In the genomic region with DNA sequence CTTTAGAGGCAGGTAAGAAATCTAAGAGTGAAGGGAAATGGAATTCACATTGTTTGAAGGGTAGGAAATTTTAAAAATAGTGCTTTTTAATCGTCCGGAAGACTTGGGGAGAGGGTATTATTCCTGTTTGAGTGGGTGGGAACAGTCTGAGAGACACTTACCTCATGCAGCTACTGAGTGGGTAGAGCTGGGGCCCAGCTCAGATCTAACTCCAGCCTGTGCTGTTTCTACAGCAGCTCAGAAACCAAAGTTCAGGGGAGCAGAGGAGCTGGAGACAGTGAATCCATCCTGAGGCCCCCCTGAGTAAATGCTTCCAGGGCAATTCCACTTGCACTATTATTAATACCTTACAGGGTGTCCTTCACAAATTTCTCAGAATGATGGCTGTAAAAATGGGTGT, we compare ENCODE assay signal across 26 cellular contexts.
"Had no signal": no experiment of that assay in that cellular context is flagged by ENCODE, and none has a peak within 500 bp of the region (broad histone marks: within the 10 kb centered on the region; RNA-seq: fewer than 3 reads in every experiment).

No MANE protein-coding gene starts in this region.

- H3K36me3 ChIP-seq: ascending aorta, cardiac muscle cell had no signal

- ATAC-seq: activated CD4-positive, CD25-positive, alpha-beta regulatory T cell treated with anti-CD3 and anti-CD28 coated beads, Interleukin-2, amount 50 U/mL, for 24 hours; activated CD8-positive, alpha-beta T cell treated with anti-CD3 and anti-CD28 coated beads for 36 hours; K562; Panc1; Right ventricle myocardium inferior had no signal

- H3K4me3 ChIP-seq: ascending aorta, cardiac muscle cell, K562 had no signal

- H3K4me3 Mint-ChIP-seq: activated CD8-positive, alpha-beta T cell treated with anti-CD3 and anti-CD28 coated beads for 36 hours; brain; T-helper 1 cell treated with Interleukin-12 subunit alpha and Interleukin-12 subunit beta and Interleukin-4 antibody, amounts not matched to agents 30 μg/mL and 1 μg/mL, for 36 hours had no signal

- H3K27ac ChIP-seq: ascending aorta, cardiac muscle cell had no signal

- H3K9me3 Mint-ChIP-seq: activated CD8-positive, alpha-beta T cell treated with anti-CD3 and anti-CD28 coated beads for 36 hours; brain; T-helper 1 cell treated with Interleukin-12 subunit alpha and Interleukin-12 subunit beta and Interleukin-4 antibody, amounts not matched to agents 30 μg/mL and 1 μg/mL, for 36 hours had no signal

- H3K27me3 Mint-ChIP-seq: activated CD8-positive, alpha-beta T cell treated with anti-CD3 and anti-CD28 coated beads for 36 hours; brain had no signal

- H3K9me3 ChIP-seq: ascending aorta had no signal

- H3K27ac Mint-ChIP-seq: activated CD8-positive, alpha-beta T cell treated with anti-CD3 and anti-CD28 coated beads for 36 hours; T-helper 1 cell treated with Interleukin-12 subunit alpha and Interleukin-12 subunit beta and Interleukin-4 antibody, amounts not matched to agents 30 μg/mL and 1 μg/mL, for 36 hours had no signal

- H3K36me3 Mint-ChIP-seq: brain had no signal

- FAIRE-seq: K562 had no signal

- H3K27me3 ChIP-seq: ascending aorta, cardiac muscle cell had no signal

- DNase-seq: activated CD4-positive, alpha-beta T cell treated with anti-CD3 and anti-CD28 coated beads for 4 hours; activated CD8-positive, alpha-beta memory T cell treated with anti-CD3 and anti-CD28 coated beads, Interleukin-2, amount 50 U/mL, for 4 hours; activated CD8-positive, alpha-beta T cell treated with anti-CD3 and anti-CD28 coated beads for 36 hours; activated naive CD4-positive, alpha-beta T cell treated with anti-CD3 and anti-CD28 coated beads, Interleukin-2, amount 50 U/mL, for 16 hours; activated T-cell treated with anti-CD3 and anti-CD28 coated beads, Interleukin-2, amount 50 U/mL, for 1 hour; amniotic stem cell; Karpas-422; NCI-H1092; NCI-H1417; NCI-H1694; NCI-H2029; NCI-H2107; NCI-H510A treated with DMSO at 0.1 percent for 48 hours; NCI-H69; NK-92 treated with Interleukin-12 subunit alpha and Interleukin-12 subunit beta, amount 100 ng/mL, for 24 hours; OCI-M1; RPMI8226; SW 1271 had no signal
